8 cellular contexts compared by ENCODE assay signal in the genomic region with DNA sequence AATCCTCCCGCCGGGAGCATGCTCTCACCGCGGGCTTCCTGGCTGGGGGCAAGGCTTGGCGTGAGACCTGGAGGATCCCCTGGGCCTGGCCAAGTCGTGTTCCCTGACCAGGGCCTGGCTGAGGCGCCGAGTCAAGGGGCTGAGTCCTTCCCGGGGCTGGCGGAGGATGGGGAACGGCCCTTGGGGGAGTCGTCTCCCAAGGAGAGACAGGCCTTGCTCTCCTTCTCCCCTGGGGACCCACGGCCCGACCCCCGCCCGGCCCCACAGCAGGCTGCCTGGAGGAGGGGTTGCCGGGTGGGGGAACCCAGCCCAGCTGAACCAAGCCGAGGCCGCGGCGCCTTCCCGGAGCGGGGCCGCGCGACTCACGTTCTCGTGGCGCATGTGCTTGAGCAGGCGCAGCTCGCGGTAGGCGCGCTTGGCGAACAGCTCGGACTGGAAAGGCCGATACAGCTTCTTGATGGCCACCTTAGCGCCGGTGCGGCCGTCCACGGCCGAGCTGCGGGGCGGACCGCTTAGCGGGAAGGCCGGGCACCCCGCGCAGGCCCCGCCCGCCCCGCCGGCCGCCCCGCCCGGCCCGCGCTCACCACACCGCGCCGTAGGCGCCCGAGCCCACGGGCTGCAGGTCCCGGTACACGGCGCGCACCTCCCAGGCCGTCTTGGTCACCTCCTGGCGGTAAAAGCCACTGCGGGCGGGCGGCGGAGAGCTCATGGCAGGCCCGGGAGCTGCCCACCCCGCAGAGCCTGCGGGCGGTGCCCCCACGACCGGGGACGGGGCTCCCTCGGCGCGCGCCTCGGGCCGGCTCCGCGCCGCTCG. TPM values are rescaled to one million over a fixed set of nuclear protein-coding genes. Genes with fewer than 3 reads are reported as not detected.
DNase-seq lines count a peak whose midpoint lies in the region; ATAC-seq and TF ChIP-seq lines count a peak whose summit lies in the region.

No MANE protein-coding gene starts in this region.

- TF ChIP-seq CTCF in HFFc6 (IDR thresholded peaks at IDR 0.05) (no peak), mesothelial cell of epicardium (IDR thresholded peaks at IDR 0.05; ENCODE audit: unreplicated experiment) (no peak), transverse colon (IDR thresholded peaks at IDR 0.05) (no peak)

- TF ChIP-seq EP300 in transverse colon (IDR thresholded peaks at IDR 0.05; ENCODE audit: low read depth): no peak

- H3K9me3 Mint-ChIP-seq in HFFc6 (no peaks in the 10 kb centered on the region), mesothelial cell of epicardium (no peaks in the 10 kb centered on the region)

- H3K4me3 ChIP-seq in effector memory CD4-positive, alpha-beta T cell (ENCODE audit: insufficient read depth, low read depth, low read length, poor library complexity, severe bottlenecking): peak overlapping the region; percentile 4
- H3K4me3 ChIP-seq in transverse colon: peak overlapping the region; percentile 4 to 52 (median 24)

- H3K27ac Mint-ChIP-seq in HFFc6 (peak overlapping the region; percentile 74), mesothelial cell of epicardium (no peak overlapping the region)

- in situ Hi-C loops in transverse colon (cut with MboI; ENCODE audit: low pct_ligation_motif_present in 1 of 4, low pct_unique_long_range_greater_than_20kb in 1 of 4, low sequenced_read_pairs in 3 of 4): loop anchor here in 1 of 4 donors (10.0 kb wide), 1 partner anchor 234 kb away; no protein-coding TSS in a partner anchor

- H3K27me3 ChIP-seq in effector memory CD4-positive, alpha-beta T cell (replicated peaks; ENCODE audit: control insufficient read depth, insufficient read depth, low read length, poor library complexity, severe bottlenecking): peaks cover 17% of the 10 kb centered on the region
- H3K27me3 ChIP-seq in transverse colon: peaks cover 70% of the 10 kb centered on the region

- intact Hi-C loops in transverse colon (cut with DNase I; ENCODE audit: low total_unique reads): no loop called here

- H3K9me3 ChIP-seq in effector memory CD4-positive, alpha-beta T cell (ENCODE audit: control insufficient read depth, low read length): no peaks in the 10 kb centered on the region
- H3K9me3 ChIP-seq in transverse colon: no peaks in the 10 kb centered on the region

- H3K36me3 Mint-ChIP-seq in HFFc6 (ENCODE audit: low read depth) (no peaks in the 10 kb centered on the region), mesothelial cell of epicardium (no peaks in the 10 kb centered on the region)

- peak; percentile 68 for ATAC-seq in SK-N-SH treated with all-trans-retinoic acid at 6 μM for 48 hours
- ATAC-seq in HG03196 (IDR thresholded peaks at IDR 0.05; ENCODE audit: unreplicated experiment): no peak

- peak overlapping the region; percentile 84 for H3K4me3 Mint-ChIP-seq in HFFc6
- peak overlapping the region; percentile 66 for H3K4me3 Mint-ChIP-seq in mesothelial cell of epicardium

- H3K4me1 Mint-ChIP-seq in HFFc6 (ENCODE audit: low read depth) (peaks cover 8% of the 10 kb centered on the region), mesothelial cell of epicardium (peaks cover 8% of the 10 kb centered on the region)

- no peak for TF ChIP-seq POLR2A in transverse colon (IDR thresholded peaks at IDR 0.05)

- H3K27ac ChIP-seq in effector memory CD4-positive, alpha-beta T cell (ENCODE audit: insufficient read depth, low read length, poor library complexity, severe bottlenecking): no peak overlapping the region
- peak overlapping the region; percentile 18 to 41 (median 32) for H3K27ac ChIP-seq in transverse colon

- DNase-seq in ELR (ENCODE audit: low read depth): peak; percentile 76
- peak; percentile 49 for DNase-seq in HFFc6
- no peak for DNase-seq in effector memory CD4-positive, alpha-beta T cell
- peak in 1 of 2 experiments; percentile 71 for DNase-seq in mesothelial cell of epicardium (ENCODE audit: low spot score in 2 of 2, unreplicated experiment in 2 of 2)
- no peak for DNase-seq in transverse colon
- DNase-seq in DMS153 (lab: John Stamatoyannopoulos, UW): no peak

- 0% methylated on average over 2 to 13 of the region's 92 CpGs for WGBS in transverse colon (ENCODE audit: low coverage in 1 of 2), 2 donors

- H3K27me3 Mint-ChIP-seq in HFFc6 (ENCODE audit: insufficient read depth): peaks cover 2% of the 10 kb centered on the region
- H3K27me3 Mint-ChIP-seq in mesothelial cell of epicardium (ENCODE audit: low read depth): peaks cover 8% of the 10 kb centered on the region

- no peaks in the 10 kb centered on the region for H3K36me3 ChIP-seq in effector memory CD4-positive, alpha-beta T cell (ENCODE audit: control insufficient read depth, insufficient read depth, low read length)
- no peaks in the 10 kb centered on the region for H3K36me3 ChIP-seq in transverse colon

- H3K4me1 ChIP-seq in effector memory CD4-positive, alpha-beta T cell (ENCODE audit: control insufficient read depth, insufficient read depth, low read length, poor library complexity, severe bottlenecking): no peaks in the 10 kb centered on the region
- peaks cover 0 to 17% (median 11%) of the 10 kb centered on the region in 4 donors for H3K4me1 ChIP-seq in transverse colon

TF ChIP-seq in SK-N-SH treated with all-trans-retinoic acid at 6 μM for 48 hours, 23 proteins besides CTCF, POLR2A, EP300 and RAD21 (continues in another document):
- TF ChIP-seq ZNF8 (CRISPR knock-in tag; IDR thresholded peaks at IDR 0.05) (no peak), ZC3H10 (CRISPR knock-in tag; IDR thresholded peaks at IDR 0.05) (no peak), ESRRG (CRISPR knock-in tag; IDR thresholded peaks at IDR 0.05) (no peak), GLIS3 (CRISPR knock-in tag; IDR thresholded peaks at IDR 0.05) (no peak), BACH2 (CRISPR knock-in tag; IDR thresholded peaks at IDR 0.05; ENCODE audit: borderline replicate concordance) (no peak), CSDC2 (CRISPR knock-in tag; IDR thresholded peaks at IDR 0.05) (no peak), PPARA (CRISPR knock-in tag; IDR thresholded peaks at IDR 0.05; ENCODE audit: borderline replicate concordance) (no peak), ZFP3 (CRISPR knock-in tag; IDR thresholded peaks at IDR 0.05) (no peak), OSR1 (CRISPR knock-in tag; IDR thresholded peaks at IDR 0.05) (no peak), ISL1 (CRISPR knock-in tag; IDR thresholded peaks at IDR 0.05) (no peak), ARNTL (CRISPR knock-in tag; IDR thresholded peaks at IDR 0.05; ENCODE audit: borderline replicate concordance, low read depth) (no peak)
- TF ChIP-seq, protein P1, sequence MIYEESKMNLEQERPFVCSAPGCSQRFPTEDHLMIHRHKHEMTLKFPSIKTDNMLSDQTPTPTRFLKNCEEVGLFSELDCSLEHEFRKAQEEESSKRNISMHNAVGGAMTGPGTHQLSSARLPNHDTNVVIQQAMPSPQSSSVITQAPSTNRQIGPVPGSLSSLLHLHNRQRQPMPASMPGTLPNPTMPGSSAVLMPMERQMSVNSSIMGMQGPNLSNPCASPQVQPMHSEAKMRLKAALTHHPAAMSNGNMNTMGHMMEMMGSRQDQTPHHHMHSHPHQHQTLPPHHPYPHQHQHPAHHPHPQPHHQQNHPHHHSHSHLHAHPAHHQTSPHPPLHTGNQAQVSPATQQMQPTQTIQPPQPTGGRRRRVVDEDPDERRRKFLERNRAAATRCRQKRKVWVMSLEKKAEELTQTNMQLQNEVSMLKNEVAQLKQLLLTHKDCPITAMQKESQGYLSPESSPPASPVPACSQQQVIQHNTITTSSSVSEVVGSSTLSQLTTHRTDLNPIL (CRISPR knock-in tag; IDR thresholded peaks at IDR 0.05; ENCODE audit: low read depth): no peak
- TF ChIP-seq, protein P2, sequence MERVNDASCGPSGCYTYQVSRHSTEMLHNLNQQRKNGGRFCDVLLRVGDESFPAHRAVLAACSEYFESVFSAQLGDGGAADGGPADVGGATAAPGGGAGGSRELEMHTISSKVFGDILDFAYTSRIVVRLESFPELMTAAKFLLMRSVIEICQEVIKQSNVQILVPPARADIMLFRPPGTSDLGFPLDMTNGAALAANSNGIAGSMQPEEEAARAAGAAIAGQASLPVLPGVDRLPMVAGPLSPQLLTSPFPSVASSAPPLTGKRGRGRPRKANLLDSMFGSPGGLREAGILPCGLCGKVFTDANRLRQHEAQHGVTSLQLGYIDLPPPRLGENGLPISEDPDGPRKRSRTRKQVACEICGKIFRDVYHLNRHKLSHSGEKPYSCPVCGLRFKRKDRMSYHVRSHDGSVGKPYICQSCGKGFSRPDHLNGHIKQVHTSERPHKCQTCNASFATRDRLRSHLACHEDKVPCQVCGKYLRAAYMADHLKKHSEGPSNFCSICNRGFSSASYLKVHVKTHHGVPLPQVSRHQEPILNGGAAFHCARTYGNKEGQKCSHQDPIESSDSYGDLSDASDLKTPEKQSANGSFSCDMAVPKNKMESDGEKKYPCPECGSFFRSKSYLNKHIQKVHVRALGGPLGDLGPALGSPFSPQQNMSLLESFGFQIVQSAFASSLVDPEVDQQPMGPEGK (CRISPR knock-in tag; IDR thresholded peaks at IDR 0.05; ENCODE audit: borderline replicate concordance): no peak

RNA-seq across cellular contexts. Expression of a gene that starts 0.5 kb away (rescaled TPM):
- 10 to 100 TPM; 31.4 to 39.5 (median 34.1) TPM for total RNA-seq in HFFc6 (2021; fragmentation: NEBNext Ultra II Directional; extraction: Animal tissue kit (Norgen Biotek cat#: 25700))
- 55.6 to 63.3 TPM (median 57.2 TPM) in 3 replicates for total RNA-seq in mesothelial cell of epicardium
- 1 to 10 TPM; 1.1 to 9.4 (median 3.3) TPM for total RNA-seq in transverse colon

RNA-seq across cellular contexts. Expression of a gene that starts 9.2 kb away (rescaled TPM):
- 10 to 100 TPM in 1 of 6 experiments, 1 to 10 TPM in 5; 6.0 to 10.2 (median 7.8) TPM for total RNA-seq in HFFc6 (2021; fragmentation: NEBNext Ultra II Directional; extraction: Animal tissue kit (Norgen Biotek cat#: 25700))
- total RNA-seq in mesothelial cell of epicardium (5.9 to 8.4 TPM (median 8.3 TPM) in 3 replicates), transverse colon (1 to 10 TPM; 1.6 to 6.4 (median 2.7) TPM)

RNA-seq across cellular contexts. Expression of a gene that starts 9.9 kb away (rescaled TPM):
- total RNA-seq in HFFc6 (2021; fragmentation: NEBNext Ultra II Directional; extraction: Animal tissue kit (Norgen Biotek cat#: 25700)): 10 to 100 TPM; 24.2 to 30.9 (median 28.9) TPM
- total RNA-seq in mesothelial cell of epicardium: 77.6 to 81.3 TPM (median 79.5 TPM) in 3 replicates
- total RNA-seq in transverse colon: 100 to 1,000 TPM in 2 of 4 donors, 10 to 100 TPM in 2; 66.8 to 618 (median 142) TPM

RNA-seq across cellular contexts. Expression of a gene that starts 16.2 kb away (rescaled TPM):
- total RNA-seq in HFFc6 (2021; fragmentation: NEBNext Ultra II Directional; extraction: Animal tissue kit (Norgen Biotek cat#: 25700)): 10 to 100 TPM; 20.1 to 26.8 (median 21.7) TPM
- 64.1 to 65.9 TPM (median 65.3 TPM) in 3 replicates for total RNA-seq in mesothelial cell of epicardium
- 100 to 1,000 TPM in 1 of 4 donors, 10 to 100 TPM in 3; 43.8 to 110 (median 73.1) TPM for total RNA-seq in transverse colon

RNA-seq across cellular contexts. Expression of a gene that starts 46.4 kb away (rescaled TPM):
- total RNA-seq in HFFc6 (2021; fragmentation: NEBNext Ultra II Directional; extraction: Animal tissue kit (Norgen Biotek cat#: 25700)): 100 to 1,000 TPM; 280 to 370 (median 291) TPM
- total RNA-seq in mesothelial cell of epicardium (467 to 493 TPM (median 468 TPM) in 3 replicates), transverse colon (100 to 1,000 TPM; 305 to 880 (median 460) TPM)

Comparison
In these comparisons a context has a peak if more than half of its experiments do, and no peak if none do; other contexts are left out.
1. DNase-seq: peak in ELR (single experiment) and HFFc6 (single experiment); none in effector memory CD4-positive, alpha-beta T cell (0 of 3), transverse colon (single experiment) and DMS153 (single experiment).